19 cellular contexts compared by ENCODE assay signal in genomic region chr2:86283461-86284030, GRCh38. TPM values are rescaled to one million over a fixed set of nuclear protein-coding genes. Genes with fewer than 3 reads are reported as not detected.
DNase-seq lines count a peak whose midpoint lies in the region; ATAC-seq and TF ChIP-seq lines count a peak whose summit lies in the region.
"Had no signal": no experiment of that assay in that cellular context is flagged by ENCODE, and none has a peak within 500 bp of the region (broad histone marks: within the 10 kb centered on the region; RNA-seq: fewer than 3 reads in every experiment).

No MANE protein-coding gene starts in this region.

- dilution Hi-C loops in mammary epithelial cell (cut with HindIII; ENCODE audit: low sequenced_read_pairs): no loop called here

- BruUV-seq in mammary epithelial cell (replicated peaks; lab: Mats Ljungman, UMichigan): no TSS peak

- H3K4me1 ChIP-seq in mucosa of descending colon (ENCODE audit: low read depth): no peaks in the 10 kb centered on the region
- peaks cover 22 to 66% (median 45%) of the 10 kb centered on the region in 4 donors for H3K4me1 ChIP-seq in stomach
- no peaks in the 10 kb centered on the region for H3K4me1 ChIP-seq in mammary epithelial cell (ENCODE audit: insufficient read depth, low read length)
- H3K4me1 ChIP-seq: BLaER1 had no signal

- no peaks in the 10 kb centered on the region for H3K36me3 ChIP-seq in mucosa of descending colon (ENCODE audit: low read depth)
- no peaks in the 10 kb centered on the region for H3K36me3 ChIP-seq in stomach
- H3K36me3 ChIP-seq in mammary epithelial cell (ENCODE audit: insufficient read depth, low read length): no peaks in the 10 kb centered on the region
- H3K36me3 ChIP-seq: BLaER1, tibial nerve had no signal

- H3K4me2 ChIP-seq in mammary epithelial cell (ENCODE audit: insufficient read depth, low read depth, low read length): no peak overlapping the region
- H3K4me2 ChIP-seq: BLaER1 had no signal

- no peak overlapping the region for H2AFZ ChIP-seq in mammary epithelial cell (ENCODE audit: low read depth, low read length)

- no peak for TF ChIP-seq EP300 in stomach (IDR thresholded peaks at IDR 0.05)

- H3K9ac ChIP-seq in mammary epithelial cell (ENCODE audit: insufficient read depth, low read length): no peak overlapping the region
- H3K9ac ChIP-seq: BLaER1 had no signal

- H3K79me2 ChIP-seq in mammary epithelial cell (ENCODE audit: insufficient read depth, low read length): no peaks in the 10 kb centered on the region

- DNase-seq in DMS53 (lab: John Stamatoyannopoulos, UW) (peak; percentile 59), DMS53 treated with DMSO at 0.1 percent for 48 hours (lab: John Stamatoyannopoulos, UW; ENCODE audit: unreplicated experiment) (no peak), astrocyte of the spinal cord (ENCODE audit: low read depth, low spot score) (peak; percentile 14), mucosa of descending colon (no peak), stomach (peak; percentile 37), activated gamma-delta T cell (lab: John Stamatoyannopoulos, UW) (no peak), mammary epithelial cell (no peak)
- DNase-seq: activated CD4-positive, CD25-positive, alpha-beta regulatory T cell treated with anti-CD3 and anti-CD28 coated beads, Interleukin-2, amount 50 U/mL, for 72 hours; activated effector memory CD4-positive, alpha-beta T cell treated with anti-CD3 and anti-CD28 coated beads, Interleukin-2, amount 50 U/mL, for 16 hours; anterior cingulate cortex; MM.1S; NCI-H187; T-helper 9 cell had no signal

- in situ Hi-C loops in astrocyte of the spinal cord (cut with HindIII; ENCODE audit: low sequenced_read_pairs): no loop called here
- in situ Hi-C loops in mammary epithelial cell (cut with MboI; ENCODE audit: low sequenced_read_pairs in 2 of 2): no loop called here

- H3K27me3 ChIP-seq in stomach (no peaks in the 10 kb centered on the region), mammary epithelial cell (ENCODE audit: insufficient read depth, low read length) (no peaks in the 10 kb centered on the region)
- H3K27me3 ChIP-seq: BLaER1, tibial nerve had no signal

- H3K4me3 ChIP-seq in astrocyte of the spinal cord (ENCODE audit: low read depth, low read length): no peak overlapping the region
- no peak overlapping the region for H3K4me3 ChIP-seq in mucosa of descending colon
- H3K4me3 ChIP-seq in stomach: no peak overlapping the region
- H3K4me3 ChIP-seq in mammary epithelial cell (replicated peaks in 1 of 3; ENCODE audit: insufficient read depth in 1 of 3, low read depth in 2 of 3, low read length in 3 of 3): no peak overlapping the region
- H3K4me3 ChIP-seq: BLaER1, coronary artery, tibial nerve had no signal

- H3K27ac ChIP-seq in stomach: peak overlapping the region in 4 of 5 donors; percentile 8 to 64 (median 26)
- H3K27ac ChIP-seq in mammary epithelial cell (ENCODE audit: insufficient read depth, low read depth, low read length): no peak overlapping the region
- H3K27ac ChIP-seq: 22Rv1, BLaER1, tibial nerve had no signal

- ATAC-seq in mucosa of descending colon (peak; percentile 59), HG03565 (IDR thresholded peaks at IDR 0.05; ENCODE audit: unreplicated experiment) (no peak)

- no peaks in the 10 kb centered on the region for H3K9me3 ChIP-seq in mucosa of descending colon
- H3K9me3 ChIP-seq in stomach: no peaks in the 10 kb centered on the region
- H3K9me3 ChIP-seq in mammary epithelial cell (replicated peaks; ENCODE audit: insufficient read depth, low read length): no peaks in the 10 kb centered on the region
- H3K9me3 ChIP-seq: BLaER1, tibial nerve had no signal

- 35 to 74% (median 43%) methylated on average over 4 of the region's 4 CpGs for WGBS in stomach, 5 donors
- WGBS in mammary epithelial cell (ENCODE audit: low coverage, missing lambda C conversion rate): 100% methylated on average over 1 of the region's 4 CpGs

- CTCF ChIA-PET in mammary epithelial cell (lab: Charles Lee; ENCODE audit: low non-redundant PET): no interaction called here

- H4K20me1 ChIP-seq in mammary epithelial cell (ENCODE audit: insufficient read depth, low read length): no peaks in the 10 kb centered on the region
- H4K20me1 ChIP-seq: BLaER1 had no signal

- intact Hi-C loops in mucosa of descending colon (cut with DNase I, micrococcal nuclease) (no loop called here), stomach (cut with DNase I; ENCODE audit: low total_unique reads) (no loop called here), mammary epithelial cell (cut with micrococcal nuclease) (no loop called here)

- no peak for TF ChIP-seq POLR2A in stomach (IDR thresholded peaks at IDR 0.05)

- TF ChIP-seq CTCF in astrocyte of the spinal cord (IDR thresholded peaks at IDR 0.05; ENCODE audit: low read depth, low read length): no peak
- TF ChIP-seq CTCF in mucosa of descending colon (IDR thresholded peaks at IDR 0.05): no peak
- TF ChIP-seq CTCF in stomach (IDR thresholded peaks at IDR 0.05): no peak
- no peak for TF ChIP-seq CTCF in mammary epithelial cell (conservative IDR thresholded peaks at IDR 0.05 in 1 of 2, IDR thresholded peaks at IDR 0.05 in 1 of 2; ENCODE audit: extremely low read depth in 1 of 2, insufficient read depth in 1 of 2, low read depth in 1 of 2, low read length in 2 of 2)

RNA-seq across cellular contexts. Expression of gene REEP1, which starts 53.9 kb away (rescaled TPM):
- total RNA-seq in mucosa of descending colon (10 to 100 TPM in 1 of 3 donors, 1 to 10 TPM in 2; 3.8 to 50.3 (median 6.1) TPM), stomach (10 to 100 TPM in 3 of 5 donors, 1 to 10 TPM in 1, not detected in 1; 6.4 to 29.9 (median 19.8) TPM), mammary epithelial cell (under 1 TPM in 1 of 2 donors, not detected in 1; under 0.01 TPM)
- polyA plus RNA-seq in stomach (1 to 10 TPM; 2.9 to 5.4 (median 3.0) TPM), mammary epithelial cell (0.09 TPM)
- polyA minus RNA-seq in mammary epithelial cell: not detected
- total RNA-seq: NCI-H460 had no signal

Comparison
In these comparisons a context has a peak if more than half of its experiments do, and no peak if none do; other contexts are left out.
1. DNase-seq: peak in DMS53 (single experiment), astrocyte of the spinal cord (single experiment) and stomach (single experiment); none in DMS53 treated with DMSO at 0.1 percent for 48 hours (single experiment), mucosa of descending colon (0 of 3), activated gamma-delta T cell (single experiment) and mammary epithelial cell (single experiment).